In genomic region chr6:146857180-146857959, GRCh38 we compare ENCODE assay signal across 1 cellular context.
TF ChIP-seq lines count a peak whose summit lies in the region.

No MANE protein-coding gene starts in this region.

TF ChIP-seq in HepG2, 621 proteins besides CTCF, POLR2A, EP300 and RAD21 (continued from another document and continues in another):
- TF ChIP-seq AHDC1 (CRISPR knock-in tag; IDR thresholded peaks at IDR 0.05; ENCODE audit: borderline replicate concordance) (0 out of 2 replicates have a peak, but pooled peaks have one; percentile 32), PHF20 (CRISPR knock-in tag; IDR thresholded peaks at IDR 0.05) (no peak), KMT2A (CRISPR knock-in tag; IDR thresholded peaks at IDR 0.05) (peak; percentile 61), ZSCAN5A (CRISPR knock-in tag; IDR thresholded peaks at IDR 0.05; ENCODE audit: borderline replicate concordance) (peak; percentile 61; the same call in 1 of the 2 replicates), RBM39 (IDR thresholded peaks at IDR 0.05; ENCODE audit: low read depth, low read length, poor library complexity, severe bottlenecking) (peak; percentile 88), BHLHE40 (IDR thresholded peaks at IDR 0.05; ENCODE audit: low read length) (peak; percentile 50; the same call in 1 of the 2 replicates), ZNF639 (CRISPR knock-in tag; conservative IDR thresholded peaks at IDR 0.05) (peak; percentile 33; the same call in 1 of the 2 replicates), FIP1L1 (IDR thresholded peaks at IDR 0.05; ENCODE audit: borderline replicate concordance, insufficient read depth, low read depth, low read length) (no peak), ZNF607 (CRISPR knock-in tag; IDR thresholded peaks at IDR 0.05; ENCODE audit: borderline replicate concordance) (0 out of 2 replicates have a peak, but pooled peaks have one; percentile 83), MEIS1 (CRISPR knock-in tag; IDR thresholded peaks at IDR 0.05; ENCODE audit: borderline replicate concordance) (0 out of 2 replicates have a peak, but pooled peaks have one; percentile 70), LCORL (IDR thresholded peaks at IDR 0.05) (no peak), LCORL (CRISPR knock-in tag; IDR thresholded peaks at IDR 0.05) (peak; percentile 76), ZNF160 (CRISPR knock-in tag; IDR thresholded peaks at IDR 0.05) (0 out of 2 replicates have a peak, but pooled peaks have one; percentile 46), HMGXB4 (CRISPR knock-in tag; IDR thresholded peaks at IDR 0.05; ENCODE audit: borderline replicate concordance in 1 of 2, low read depth in 1 of 2) (peak; percentile 80 to 93), ZNF263 (CRISPR knock-in tag; IDR thresholded peaks at IDR 0.05) (no peak), BCL6 (CRISPR knock-in tag; IDR thresholded peaks at IDR 0.05) (peak; percentile 68), ZNF558 (CRISPR knock-in tag; IDR thresholded peaks at IDR 0.05; ENCODE audit: borderline replicate concordance) (no peak), KMT2B (CRISPR knock-in tag; IDR thresholded peaks at IDR 0.05) (peak; percentile 60; the same call in 1 of the 2 replicates), ZBTB38 (CRISPR knock-in tag; IDR thresholded peaks at IDR 0.05) (0 out of 2 replicates have a peak, but pooled peaks have one; percentile 29), MLX (CRISPR knock-in tag; IDR thresholded peaks at IDR 0.05) (no peak; the same call in 1 of the 2 replicates), TMF1 (CRISPR knock-in tag; IDR thresholded peaks at IDR 0.05; ENCODE audit: low read depth) (0 out of 2 replicates have a peak, but pooled peaks have one; percentile 21), ZUFSP (CRISPR knock-in tag; IDR thresholded peaks at IDR 0.05; ENCODE audit: borderline replicate concordance) (no peak), ZSCAN9 (CRISPR knock-in tag; IDR thresholded peaks at IDR 0.05; ENCODE audit: borderline replicate concordance) (peak; percentile 69; the same call in 1 of the 2 replicates), ERF (CRISPR knock-in tag; IDR thresholded peaks at IDR 0.05) (peak; percentile 84), FOXA1 (IDR thresholded peaks at IDR 0.05) (no peak), FOXA1 (CRISPR knock-in tag; IDR thresholded peaks at IDR 0.05) (peak; percentile 52; the same call in 1 of the 2 replicates), SMAD3 (CRISPR knock-in tag; IDR thresholded peaks at IDR 0.05) (peak; percentile 91), KAT7 (CRISPR knock-in tag; IDR thresholded peaks at IDR 0.05; ENCODE audit: borderline replicate concordance) (0 out of 2 replicates have a peak, but pooled peaks have one; percentile 67), ZNF784 (CRISPR knock-in tag; IDR thresholded peaks at IDR 0.05; ENCODE audit: borderline replicate concordance) (no peak), ZNF567 (CRISPR knock-in tag; IDR thresholded peaks at IDR 0.05; ENCODE audit: borderline replicate concordance) (peak; percentile 93), STAT6 (CRISPR knock-in tag; IDR thresholded peaks at IDR 0.05; ENCODE audit: borderline replicate concordance) (peak; percentile 84; the same call in 1 of the 2 replicates), KLF16 (CRISPR knock-in tag; IDR thresholded peaks at IDR 0.05) (peak in 1 of 2 experiments; percentile 92; a peak in 1 of 4 replicates), YEATS2 (CRISPR knock-in tag; IDR thresholded peaks at IDR 0.05; ENCODE audit: borderline replicate concordance) (peak; percentile 79; the same call in 1 of the 2 replicates), POLR2G (IDR thresholded peaks at IDR 0.05; ENCODE audit: low read depth, low read length) (no peak), ZNF580 (CRISPR knock-in tag; IDR thresholded peaks at IDR 0.05; ENCODE audit: borderline replicate concordance, low read depth) (peak; percentile 83; the same call in 1 of the 2 replicates), ZBTB39 (CRISPR knock-in tag; IDR thresholded peaks at IDR 0.05) (no peak)
